Comparison of ENCODE assay signal across 1 cellular context in genomic region chr12:113292091-113292490, GRCh38.
TF ChIP-seq lines count a peak whose summit lies in the region.

No MANE protein-coding gene starts in this region.

TF ChIP-seq in GM12878, 131 proteins besides CTCF, POLR2A, EP300 and RAD21:
- TF ChIP-seq CHD2 (IDR thresholded peaks at IDR 0.05; ENCODE audit: borderline replicate concordance, low read depth, low read length) (no peak), BCL3 (IDR thresholded peaks at IDR 0.05; ENCODE audit: borderline replicate concordance, insufficient read depth, low read depth, low read length, poor library complexity, severe bottlenecking) (no peak), ZZZ3 (IDR thresholded peaks at IDR 0.05; ENCODE audit: control insufficient read depth, insufficient read length, low read depth) (no peak), SREBF2 (IDR thresholded peaks at IDR 0.05; ENCODE audit: low read length) (no peak), HDAC2 (IDR thresholded peaks at IDR 0.05) (no peak), PRDM15 (CRISPR knock-in tag; IDR thresholded peaks at IDR 0.05) (no peak), ZBED1 (IDR thresholded peaks at IDR 0.05; ENCODE audit: borderline replicate concordance) (no peak), MYB (IDR thresholded peaks at IDR 0.05; ENCODE audit: borderline replicate concordance, low read depth, low read length) (no peak), CHD4 (IDR thresholded peaks at IDR 0.05) (no peak), HDGF (IDR thresholded peaks at IDR 0.05) (no peak), CEBPB (IDR thresholded peaks at IDR 0.05; ENCODE audit: borderline replicate concordance in 1 of 2, low read depth in 2 of 2, low read length in 2 of 2) (no peak), TCF7 (IDR thresholded peaks at IDR 0.05; ENCODE audit: borderline replicate concordance) (no peak), STAT1 (conservative IDR thresholded peaks at IDR 0.05) (no peak), ATF3 (IDR thresholded peaks at IDR 0.05; ENCODE audit: borderline replicate concordance, extremely low read depth, low read depth, low read length) (no peak), CEBPZ (IDR thresholded peaks at IDR 0.05; ENCODE audit: low read depth, low read length) (no peak), PAX8 (IDR thresholded peaks at IDR 0.05) (no peak), KDM1A (IDR thresholded peaks at IDR 0.05; ENCODE audit: borderline replicate concordance) (no peak), HCFC1 (IDR thresholded peaks at IDR 0.05; ENCODE audit: low read length) (no peak), POU2F2 (IDR thresholded peaks at IDR 0.05; ENCODE audit: borderline replicate concordance, low read depth, low read length) (no peak)
- TF ChIP-seq, protein P1, sequence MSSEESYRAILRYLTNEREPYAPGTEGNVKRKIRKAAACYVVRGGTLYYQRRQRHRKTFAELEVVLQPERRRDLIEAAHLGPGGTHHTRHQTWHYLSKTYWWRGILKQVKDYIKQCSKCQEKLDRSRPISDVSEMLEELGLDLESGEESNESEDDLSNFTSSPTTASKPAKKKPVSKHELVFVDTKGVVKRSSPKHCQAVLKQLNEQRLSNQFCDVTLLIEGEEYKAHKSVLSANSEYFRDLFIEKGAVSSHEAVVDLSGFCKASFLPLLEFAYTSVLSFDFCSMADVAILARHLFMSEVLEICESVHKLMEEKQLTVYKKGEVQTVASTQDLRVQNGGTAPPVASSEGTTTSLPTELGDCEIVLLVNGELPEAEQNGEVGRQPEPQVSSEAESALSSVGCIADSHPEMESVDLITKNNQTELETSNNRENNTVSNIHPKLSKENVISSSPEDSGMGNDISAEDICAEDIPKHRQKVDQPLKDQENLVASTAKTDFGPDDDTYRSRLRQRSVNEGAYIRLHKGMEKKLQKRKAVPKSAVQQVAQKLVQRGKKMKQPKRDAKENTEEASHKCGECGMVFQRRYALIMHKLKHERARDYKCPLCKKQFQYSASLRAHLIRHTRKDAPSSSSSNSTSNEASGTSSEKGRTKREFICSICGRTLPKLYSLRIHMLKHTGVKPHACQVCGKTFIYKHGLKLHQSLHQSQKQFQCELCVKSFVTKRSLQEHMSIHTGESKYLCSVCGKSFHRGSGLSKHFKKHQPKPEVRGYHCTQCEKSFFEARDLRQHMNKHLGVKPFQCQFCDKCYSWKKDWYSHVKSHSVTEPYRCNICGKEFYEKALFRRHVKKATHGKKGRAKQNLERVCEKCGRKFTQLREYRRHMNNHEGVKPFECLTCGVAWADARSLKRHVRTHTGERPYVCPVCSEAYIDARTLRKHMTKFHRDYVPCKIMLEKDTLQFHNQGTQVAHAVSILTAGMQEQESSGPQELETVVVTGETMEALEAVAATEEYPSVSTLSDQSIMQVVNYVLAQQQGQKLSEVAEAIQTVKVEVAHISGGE (CRISPR knock-in tag; IDR thresholded peaks at IDR 0.05) = no peak
